Comparison of ENCODE assay signal across 23 cellular contexts in the genomic region with DNA sequence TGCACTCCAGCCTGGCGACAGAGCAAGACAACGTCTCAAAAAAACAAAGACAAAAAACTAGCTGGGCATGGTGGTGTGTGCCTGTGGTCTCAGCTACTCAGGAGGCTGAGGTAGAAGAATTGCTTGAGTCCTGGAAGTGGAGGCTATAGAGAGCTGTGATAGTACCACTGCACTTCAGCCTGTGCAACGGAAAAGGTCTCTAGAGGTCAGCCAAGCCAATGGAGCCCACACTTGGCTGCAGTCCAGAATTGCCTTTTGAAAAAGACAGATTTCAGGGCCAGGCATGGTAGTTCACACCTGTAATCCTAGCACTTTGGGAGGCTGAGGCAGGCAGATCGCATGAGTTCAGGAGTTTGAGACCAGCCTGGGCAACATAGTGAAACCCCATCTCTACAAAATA. TPM values are rescaled to one million over a fixed set of nuclear protein-coding genes. Genes with fewer than 3 reads are reported as not detected.
"Had no signal": no experiment of that assay in that cellular context is flagged by ENCODE, and none has a peak within 500 bp of the region (broad histone marks: within the 10 kb centered on the region; RNA-seq: fewer than 3 reads in every experiment).

No MANE protein-coding gene starts in this region.

- H3K4me1 Mint-ChIP-seq: mesothelial cell of epicardium had no signal

- ATAC-seq: left colon; lower lobe of right lung; natural killer cell; psoas muscle; stimulated activated naive B cell treated with anti-CD40 and anti-IgM and Interleukin-4, amounts not matched to agents 10 μg/mL and 1 μg/mL and 100 μg/mL, for 72 hours; stimulated activated naive CD8-positive, alpha-beta T cell treated with anti-CD3 and anti-CD28 coated beads, Interleukin-15, amount 100 ng/mL, for 72 hours; upper lobe of right lung had no signal

- H3K27me3 ChIP-seq: heart left ventricle, sigmoid colon, testis, tibial nerve, upper lobe of right lung, vagina had no signal

- H3K9me3 ChIP-seq: heart left ventricle, lower lobe of right lung, psoas muscle, sigmoid colon, testis, tibial nerve, upper lobe of right lung, vagina had no signal

- H3K4me1 ChIP-seq: lower lobe of right lung, parathyroid adenoma, psoas muscle, testis, tibial nerve, upper lobe of right lung, vagina had no signal

- H3K27ac ChIP-seq: heart left ventricle, lower lobe of right lung, parathyroid adenoma, psoas muscle, sigmoid colon, skin epidermis, testis, upper lobe of right lung had no signal

- H3K27ac Mint-ChIP-seq: memory B cell; mesothelial cell of epicardium; stimulated activated naive B cell treated with anti-CD40 and anti-IgM and Interleukin-4, amounts not matched to agents 10 μg/mL and 1 μg/mL and 100 μg/mL, for 72 hours; stimulated activated naive CD8-positive, alpha-beta T cell treated with anti-CD3 and anti-CD28 coated beads, Interleukin-15, amount 100 ng/mL, for 72 hours had no signal

- H3K4me3 ChIP-seq: heart left ventricle, lower lobe of right lung, psoas muscle, sigmoid colon, skin epidermis, testis, tibial nerve, upper lobe of right lung, vagina had no signal

- DNase-seq: dermis blood vessel endothelial cell; foreskin melanocyte; heart left ventricle; hippocampal formation; left colon; lower lobe of right lung; natural killer cell; psoas muscle; retina; sigmoid colon; stimulated activated CD4-positive, alpha-beta T cell treated with anti-CD3 and anti-CD28 coated beads, Interleukin-2, amount 100 ng/mL, for 24 hours; stimulated activated CD4-positive, alpha-beta T cell treated with anti-CD3 and anti-CD28 coated beads, Interleukin-4, amount 100 ng/mL, for 4 hours; stimulated activated naive B cell treated with anti-CD40 and anti-IgM and Interleukin-4, amounts not matched to agents 10 μg/mL and 1 μg/mL and 100 μg/mL, for 72 hours; stimulated activated naive CD8-positive, alpha-beta T cell treated with anti-CD3 and anti-CD28 coated beads, Interleukin-15, amount 100 ng/mL, for 72 hours; testis; upper lobe of right lung had no signal

- H3K27me3 Mint-ChIP-seq: memory B cell had no signal

- H3K4me3 Mint-ChIP-seq: memory B cell; mesothelial cell of epicardium; natural killer cell; stimulated activated naive B cell treated with anti-CD40 and anti-IgM and Interleukin-4, amounts not matched to agents 10 μg/mL and 1 μg/mL and 100 μg/mL, for 72 hours; stimulated activated naive CD8-positive, alpha-beta T cell treated with anti-CD3 and anti-CD28 coated beads, Interleukin-15, amount 100 ng/mL, for 72 hours had no signal

- H3K36me3 Mint-ChIP-seq: memory B cell; mesothelial cell of epicardium; natural killer cell; stimulated activated naive B cell treated with anti-CD40 and anti-IgM and Interleukin-4, amounts not matched to agents 10 μg/mL and 1 μg/mL and 100 μg/mL, for 72 hours had no signal

- H3K9me3 Mint-ChIP-seq: memory B cell; mesothelial cell of epicardium; natural killer cell; stimulated activated naive B cell treated with anti-CD40 and anti-IgM and Interleukin-4, amounts not matched to agents 10 μg/mL and 1 μg/mL and 100 μg/mL, for 72 hours; stimulated activated naive CD8-positive, alpha-beta T cell treated with anti-CD3 and anti-CD28 coated beads, Interleukin-15, amount 100 ng/mL, for 72 hours had no signal

- H3K36me3 ChIP-seq: heart left ventricle, lower lobe of right lung, sigmoid colon, tibial nerve, upper lobe of right lung, vagina had no signal

RNA-seq across cellular contexts. Expression of a gene that starts 8.4 kb away (rescaled TPM):
- total RNA-seq: dermis blood vessel endothelial cell, myocyte had no signal
